ENCODE assay signal across 13 cellular contexts in the genomic region with DNA sequence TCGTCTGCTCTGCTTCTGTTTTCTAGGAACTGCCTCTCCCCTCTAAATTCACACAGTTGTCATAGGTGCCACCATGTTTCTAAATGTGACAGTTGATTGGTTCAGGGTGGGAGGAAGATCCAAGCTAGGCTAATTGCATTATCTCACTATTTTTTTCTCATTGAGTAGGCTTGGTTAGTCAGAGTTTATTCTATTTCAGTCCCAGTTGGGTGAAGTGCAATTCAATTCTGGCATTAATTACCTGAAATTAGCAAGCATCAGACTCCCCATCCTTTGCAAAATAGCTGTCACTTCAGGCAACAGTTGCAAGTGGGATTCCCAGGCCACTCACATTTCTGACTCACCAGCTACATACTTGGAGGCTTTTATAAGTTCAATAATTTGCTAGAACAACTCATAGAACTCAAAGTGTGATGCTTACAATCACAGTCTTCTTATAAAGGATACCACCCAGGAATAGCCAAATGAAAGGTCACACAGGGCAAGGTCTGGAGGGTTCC.
A peak's percentile ranks its signal among the peaks of the same experiment; 100 is the strongest.
DNase-seq lines count a peak whose midpoint lies in the region; ATAC-seq and TF ChIP-seq lines count a peak whose summit lies in the region.
"Had no signal": no experiment of that assay in that cellular context is flagged by ENCODE, and none has a peak within 500 bp of the region (broad histone marks: within the 10 kb centered on the region; RNA-seq: fewer than 3 reads in every experiment).

No MANE protein-coding gene starts in this region.

- TF ChIP-seq POLR2A in tibial nerve (IDR thresholded peaks at IDR 0.05): no peak

- 29 to 33% methylated on average over 1 of the region's 1 CpG for WGBS in heart right ventricle, 2 donors
- WGBS in tibial nerve, 2 donors: 54 to 63% methylated on average over 1 of the region's 1 CpG

- H3K4me3 ChIP-seq in heart right ventricle (no peak overlapping the region), tibial nerve (no peak overlapping the region)

- peaks cover 0 to 5% (median 0%) of the 10 kb centered on the region in 11 donors for H3K9me3 ChIP-seq in heart right ventricle
- no peaks in the 10 kb centered on the region for H3K9me3 ChIP-seq in tibial nerve

- H3K36me3 ChIP-seq in heart right ventricle: no peaks in the 10 kb centered on the region
- no peaks in the 10 kb centered on the region for H3K36me3 ChIP-seq in tibial nerve

- H3K4me1 ChIP-seq in heart right ventricle (peaks cover 0 to 39% (median 9%) of the 10 kb centered on the region in 9 donors), tibial nerve (peaks cover 0 to 5% (median 0%) of the 10 kb centered on the region in 4 donors)

- TF ChIP-seq EP300 in tibial nerve (IDR thresholded peaks at IDR 0.05): no peak

- intact Hi-C loops in heart right ventricle (cut with DNase I) (loop anchor here in 3 of 10 donors (5.0 to 10.0 kb wide), 2 partner anchors 61 to 151 kb away; partner anchors contain the start of gene HAND2 (in 2 of the 3)), Right ventricle myocardium superior (cut with DNase I) (no loop called here)

- DNase-seq in heart right ventricle (no peak), Right ventricle myocardium superior (no peak), ELR (ENCODE audit: low read depth) (peak; percentile 10), SK-N-DZ (ENCODE audit: low spot score) (peak; percentile 9), putamen (ENCODE audit: low spot score) (peak; percentile 71), tibial nerve (ENCODE audit: low spot score in 2 of 2) (no peak)
- DNase-seq: ACHN; C1 segment of cervical spinal cord; CD4-positive, alpha-beta memory T cell; DMS79; GOT3; H9 had no signal

- no peak for TF ChIP-seq CTCF in heart right ventricle (IDR thresholded peaks at IDR 0.05)
- TF ChIP-seq CTCF in tibial nerve (IDR thresholded peaks at IDR 0.05): no peak

- no peak for ATAC-seq in heart right ventricle
- ATAC-seq in Right ventricle myocardium superior (ENCODE audit: poor library complexity): no peak
- ATAC-seq in HG03571 (IDR thresholded peaks at IDR 0.05; ENCODE audit: unreplicated experiment): no peak

- H3K27ac ChIP-seq in heart right ventricle (peak overlapping the region in 6 of 10 donors; percentile 60 to 89 (median 83)), tibial nerve (no peak overlapping the region)

- H3K27me3 ChIP-seq in heart right ventricle (no peaks in the 10 kb centered on the region), tibial nerve (no peaks in the 10 kb centered on the region)

Comparison
In these comparisons a context has a peak if more than half of its experiments do, and no peak if none do; other contexts are left out.
1. DNase-seq: peak in ELR (single experiment), SK-N-DZ (single experiment) and putamen (single experiment); none in heart right ventricle (0 of 2), Right ventricle myocardium superior (single experiment) and tibial nerve (0 of 2).
2. H3K27ac ChIP-seq: peak in heart right ventricle (6 of 10); none in tibial nerve (0 of 4).